Comparison of ENCODE assay signal across 32 cellular contexts in genomic region chr7:142867398-142868187, GRCh38. TPM values are rescaled to one million over a fixed set of nuclear protein-coding genes. Genes with fewer than 3 reads are reported as not detected.
DNase-seq lines count a peak whose midpoint lies in the region; TF ChIP-seq lines count a peak whose summit lies in the region.
"Had no signal": no experiment of that assay in that cellular context is flagged by ENCODE, and none has a peak within 500 bp of the region (broad histone marks: within the 10 kb centered on the region; RNA-seq: fewer than 3 reads in every experiment).

No MANE protein-coding gene starts in this region.

- H3K27ac ChIP-seq in right atrium auricular region, result no peak overlapping the region
- H3K27ac ChIP-seq in cingulate gyrus (ENCODE audit: low read depth, low read length), result peak overlapping the region; percentile 85
- H3K27ac ChIP-seq: gastrocnemius medialis, lower lobe of right lung, ovary, PC-9, SK-N-MC, skin epidermis, suprapubic skin, uterus had no signal

- no peak for TF ChIP-seq CTCF in right atrium auricular region (IDR thresholded peaks at IDR 0.05)

- no peaks in the 10 kb centered on the region for H3K27me3 ChIP-seq in right atrium auricular region
- H3K27me3 ChIP-seq: BE2C, gastrocnemius medialis, ovary, suprapubic skin, uterus had no signal

- DNase-seq in cardiac septum (ENCODE audit: low spot score) (peak; percentile 54), right atrium auricular region (ENCODE audit: low spot score) (no peak), mucosa of gallbladder (ENCODE audit: low spot score) (peak; percentile 9), kidney glomerular epithelial cell (lab: John Stamatoyannopoulos, UW) (no peak), NCI-H524 (lab: John Stamatoyannopoulos, UW) (no peak)
- no peak for DNase-seq in activated CD4-positive, alpha-beta T cell treated with anti-CD3 and anti-CD28 coated beads, Interleukin-2, amount 50 U/mL, for 4 hours
- DNase-seq: ACHN; activated CD4-positive, alpha-beta T cell treated with anti-CD3 and anti-CD28 coated beads, Interleukin-2, amount 50 U/mL, for 48 hours; activated CD4-positive, CD25-positive, alpha-beta regulatory T cell; activated effector memory CD4-positive, alpha-beta T cell treated with anti-CD3 and anti-CD28 coated beads, Interleukin-2, amount 50 U/mL, for 16 hours; BE2C; gastrocnemius medialis; lower lobe of right lung; mucosa of descending colon; NCI-H1417 treated with DMSO at 0.1 percent for 48 hours; NCI-H2081; NCI-H526 treated with DMSO at 0.1 percent for 48 hours; ovary; stimulated activated naive CD4-positive, alpha-beta T cell; T-helper 1 cell; uterus had no signal

- intact Hi-C loops in cardiac septum (cut with DNase I), result no loop called here

- no peaks in the 10 kb centered on the region for H3K36me3 ChIP-seq in right atrium auricular region
- H3K36me3 ChIP-seq: BE2C, gastrocnemius medialis, ovary, uterus had no signal

- H3K4me3 ChIP-seq in right atrium auricular region, result no peak overlapping the region
- H3K4me3 ChIP-seq: gastrocnemius medialis, GM12878, lower lobe of right lung, mucosa of descending colon, ovary, PC-9, SK-N-MC, skin epidermis, suprapubic skin, uterus had no signal

- no peaks in the 10 kb centered on the region for H3K9me3 ChIP-seq in right atrium auricular region
- H3K9me3 ChIP-seq: BE2C, gastrocnemius medialis, lower lobe of right lung, mucosa of descending colon, ovary, suprapubic skin, uterus had no signal

- H3K4me1 ChIP-seq in right atrium auricular region, result no peaks in the 10 kb centered on the region
- H3K4me1 ChIP-seq: BE2C, gastrocnemius medialis, lower lobe of right lung, uterus had no signal

RNA-seq across cellular contexts. Expression of gene EPHB6, which starts 12.7 kb away (rescaled TPM):
- total RNA-seq in cardiac septum, result 2.0 TPM
- 10 to 100 TPM in 1 of 2 donors, 1 to 10 TPM in 1; 8.2 to 19.4 TPM for total RNA-seq in right atrium auricular region
- total RNA-seq in mucosa of gallbladder, result 16.7 TPM

RNA-seq across cellular contexts. Expression of gene TRPV6, which starts 18.0 kb away (rescaled TPM):
- total RNA-seq in cardiac septum, result not detected
- total RNA-seq in right atrium auricular region, result under 1 TPM; 0.19 to 0.71 TPM
- total RNA-seq in mucosa of gallbladder, result 47.3 TPM
- total RNA-seq: dermis microvascular lymphatic vessel endothelial cell; endothelial cell of umbilical vein; fibroblast of lung; gastrocnemius medialis; GM12878; LHCN-M2; natural killer cell treated with Interleukin-12 subunit alpha and Interleukin-12 subunit beta and Interleukin-15 and Interleukin-18, amount 100 ng/mL, for 72 hours had no signal

Comparison
In these comparisons a context has a peak if more than half of its experiments do, and no peak if none do; other contexts are left out.
1. DNase-seq: peak in cardiac septum (single experiment) and mucosa of gallbladder (single experiment); none in right atrium auricular region (single experiment), kidney glomerular epithelial cell (single experiment), activated CD4-positive, alpha-beta T cell treated with anti-CD3 and anti-CD28 coated beads, Interleukin-2, amount 50 U/mL, for 4 hours (0 of 2) and NCI-H524 (0 of 2).
2. RNA of gene TRPV6, which starts 18.0 kb away (total RNA-seq): 47.3 TPM in mucosa of gallbladder (single experiment); 0.19 to 0.71 TPM in right atrium auricular region and not detected in cardiac septum (single experiment); every median in the first group is over 10 times any median in the second.